ENCODE assay signal across 11 cellular contexts in the genomic region with DNA sequence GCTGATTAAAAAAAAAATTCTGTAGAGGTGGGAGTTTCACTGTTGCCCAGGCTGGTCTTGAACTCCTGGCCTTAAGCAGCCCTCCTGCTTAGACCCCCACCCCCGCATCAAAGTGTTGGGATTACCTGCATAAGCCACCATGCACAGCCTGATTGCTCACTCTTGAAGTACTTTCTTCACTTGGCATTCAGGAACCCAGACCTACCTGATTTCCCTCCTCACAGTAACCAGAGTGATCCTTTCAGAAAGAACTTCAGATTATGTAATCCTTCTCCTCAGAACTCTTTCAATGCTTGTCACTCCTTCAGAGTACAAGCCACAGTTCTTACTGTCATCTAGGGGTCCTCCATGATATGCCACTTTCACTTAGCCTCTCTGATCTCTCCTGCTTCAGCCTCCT. TPM values are rescaled to one million over a fixed set of nuclear protein-coding genes. Genes with fewer than 3 reads are reported as not detected.
DNase-seq lines count a peak whose midpoint lies in the region; ATAC-seq and TF ChIP-seq lines count a peak whose summit lies in the region.
"Had no signal": no experiment of that assay in that cellular context is flagged by ENCODE, and none has a peak within 500 bp of the region (broad histone marks: within the 10 kb centered on the region; RNA-seq: fewer than 3 reads in every experiment).

No MANE protein-coding gene starts in this region.

- ATAC-seq in CD4-positive, CD25-positive, alpha-beta regulatory T cell (ENCODE audit: low read depth in 2 of 2), result no peak
- ATAC-seq in activated CD8-positive, alpha-beta T cell treated with anti-CD3 and anti-CD28 coated beads for 36 hours, result no peak
- ATAC-seq in left colon, result no peak

- H3K27ac Mint-ChIP-seq in CD4-positive, CD25-positive, alpha-beta regulatory T cell, result peak overlapping the region in 1 of 3 donors; percentile 98
- H3K27ac Mint-ChIP-seq in activated CD8-positive, alpha-beta T cell treated with anti-CD3 and anti-CD28 coated beads for 36 hours, result no peak overlapping the region

- POLR2A ChIA-PET in activated CD8-positive, alpha-beta T cell treated with anti-CD3 and anti-CD28 coated beads for 36 hours (lab: Charles Lee), result interaction anchor here (0.9 kb wide), 1 partner anchor 26 kb away, joined by 3 read pairs; no protein-coding TSS in a partner anchor

- no peaks in the 10 kb centered on the region for H3K36me3 ChIP-seq in CD4-positive, CD25-positive, alpha-beta regulatory T cell (ENCODE audit: control insufficient read depth, insufficient read depth, low read length)
- peaks cover 0 to 8% (median 0%) of the 10 kb centered on the region in 4 donors for H3K36me3 ChIP-seq in stomach

- no peaks in the 10 kb centered on the region for H3K36me3 Mint-ChIP-seq in CD4-positive, CD25-positive, alpha-beta regulatory T cell
- H3K36me3 Mint-ChIP-seq in activated CD8-positive, alpha-beta T cell treated with anti-CD3 and anti-CD28 coated beads for 36 hours (ENCODE audit: low read depth), result no peaks in the 10 kb centered on the region

- peaks cover 0 to 5% (median 0%) of the 10 kb centered on the region in 7 donors for H3K9me3 Mint-ChIP-seq in CD4-positive, CD25-positive, alpha-beta regulatory T cell
- peaks cover 3% of the 10 kb centered on the region for H3K9me3 Mint-ChIP-seq in activated CD8-positive, alpha-beta T cell treated with anti-CD3 and anti-CD28 coated beads for 36 hours

- H3K4me1 ChIP-seq in CD4-positive, CD25-positive, alpha-beta regulatory T cell (ENCODE audit: control insufficient read depth, insufficient read depth, low read length, poor library complexity, severe bottlenecking), result peaks cover 15% of the 10 kb centered on the region
- H3K4me1 ChIP-seq in mononuclear cell (ENCODE audit: insufficient read depth, low read length) (peaks cover 19% of the 10 kb centered on the region), stomach (peaks cover 0 to 18% (median 8%) of the 10 kb centered on the region in 4 donors)

- 85 to 100% (median 94%) methylated on average over 1 of the region's 1 CpG for WGBS in stomach, 5 donors

- no peak for TF ChIP-seq POLR2A in stomach (IDR thresholded peaks at IDR 0.05)

- H3K4me1 Mint-ChIP-seq in CD4-positive, CD25-positive, alpha-beta regulatory T cell, result peaks cover 5 to 21% (median 14%) of the 10 kb centered on the region in 4 donors
- H3K4me1 Mint-ChIP-seq in activated CD8-positive, alpha-beta T cell treated with anti-CD3 and anti-CD28 coated beads for 36 hours (ENCODE audit: low read depth), result peaks cover 14% of the 10 kb centered on the region

- TF ChIP-seq EP300 in stomach (IDR thresholded peaks at IDR 0.05), result no peak

- no peaks in the 10 kb centered on the region for H3K9me3 ChIP-seq in CD4-positive, CD25-positive, alpha-beta regulatory T cell (ENCODE audit: control insufficient read depth in 2 of 2, low read length in 2 of 2)
- H3K9me3 ChIP-seq in mononuclear cell (ENCODE audit: low read depth, low read length) (no peaks in the 10 kb centered on the region), stomach (no peaks in the 10 kb centered on the region)

- CTCF ChIA-PET in activated CD8-positive, alpha-beta T cell treated with anti-CD3 and anti-CD28 coated beads for 36 hours (lab: Charles Lee), result interaction anchor here (1.2 to 2.8 kb wide), 2 partner anchors 9 to 90 kb away, joined by 3 to 14 read pairs; no protein-coding TSS in a partner anchor

- TF ChIP-seq CTCF in GM12865 (IDR thresholded peaks at IDR 0.05; ENCODE audit: insufficient read depth, low read depth, low read length, missing control alignments) (no peak), stomach (IDR thresholded peaks at IDR 0.05) (no peak)
- no peak for TF ChIP-seq CTCF in activated CD8-positive, alpha-beta T cell treated with anti-CD3 and anti-CD28 coated beads for 36 hours (IDR thresholded peaks at IDR 0.05)

- intact Hi-C loops in activated CD8-positive, alpha-beta T cell treated with anti-CD3 and anti-CD28 coated beads for 36 hours (cut with micrococcal nuclease), result no loop called here
- intact Hi-C loops in left colon (cut with DNase I, micrococcal nuclease), result no loop called here
- intact Hi-C loops in stomach (cut with DNase I; ENCODE audit: low total_unique reads), result no loop called here

- in situ Hi-C loops in KBM-7 (cut with MboI; ENCODE audit: low pct_unique_long_range_greater_than_20kb, low sequenced_read_pairs), result no loop called here

- peaks cover 2% of the 10 kb centered on the region for H3K27me3 ChIP-seq in CD4-positive, CD25-positive, alpha-beta regulatory T cell (ENCODE audit: control insufficient read depth, insufficient read depth, low read length)
- H3K27me3 ChIP-seq in mononuclear cell (ENCODE audit: insufficient read depth, low read length), result peaks cover 4% of the 10 kb centered on the region
- no peaks in the 10 kb centered on the region for H3K27me3 ChIP-seq in stomach

- H3K4me3 Mint-ChIP-seq in CD4-positive, CD25-positive, alpha-beta regulatory T cell, result peak overlapping the region; percentile 91 to 99 (median 98)
- H3K4me3 Mint-ChIP-seq in activated CD8-positive, alpha-beta T cell treated with anti-CD3 and anti-CD28 coated beads for 36 hours, result peak overlapping the region; percentile 95

- peaks cover 45% of the 10 kb centered on the region for H3K27me3 Mint-ChIP-seq in CD4-positive, CD25-positive, alpha-beta regulatory T cell
- H3K27me3 Mint-ChIP-seq in activated CD8-positive, alpha-beta T cell treated with anti-CD3 and anti-CD28 coated beads for 36 hours, result peaks cover 7% of the 10 kb centered on the region

- no peak overlapping the region for H3K27ac ChIP-seq in CD4-positive, CD25-positive, alpha-beta regulatory T cell (ENCODE audit: insufficient read depth, low read length, poor library complexity, severe bottlenecking)
- peak overlapping the region in 1 of 5 donors; percentile 94 for H3K27ac ChIP-seq in stomach

- H3K4me3 ChIP-seq in CD4-positive, CD25-positive, alpha-beta regulatory T cell (ENCODE audit: low read depth, low read length), result no peak overlapping the region
- H3K4me3 ChIP-seq in GM12865 (ENCODE audit: low read depth, low read length), result peak overlapping the region; percentile 91
- H3K4me3 ChIP-seq in mononuclear cell (ENCODE audit: low read length), result peak overlapping the region; percentile 85
- no peak overlapping the region for H3K4me3 ChIP-seq in stomach

- DNase-seq in CD4-positive, CD25-positive, alpha-beta regulatory T cell, result no peak
- DNase-seq in GM12865 (ENCODE audit: low read depth) (no peak), left colon (no peak), stomach (no peak), NCI-H2081 (lab: John Stamatoyannopoulos, UW) (no peak), KBM-7 (no peak)
- no peak for DNase-seq in activated CD8-positive, alpha-beta T cell treated with anti-CD3 and anti-CD28 coated beads for 36 hours
- DNase-seq: NCI-H1092 treated with DMSO at 0.1 percent for 48 hours, NCI-H510A, SHP77 had no signal

RNA-seq across cellular contexts. Expression of a gene that starts 1.4 kb away (rescaled TPM):
- total RNA-seq in CD4-positive, CD25-positive, alpha-beta regulatory T cell, result 5.7 TPM
- polyA plus RNA-seq in CD4-positive, CD25-positive, alpha-beta regulatory T cell, result 1 to 10 TPM; 2.3 to 8.3 (median 2.9) TPM
- total RNA-seq in activated CD8-positive, alpha-beta T cell treated with anti-CD3 and anti-CD28 coated beads for 36 hours, result 1 to 10 TPM; 4.3 to 5.9 TPM
- total RNA-seq in mononuclear cell (10.5 TPM), left colon (1 to 10 TPM; 3.2 to 4.0 TPM), stomach (10 to 100 TPM in 3 of 5 donors, 1 to 10 TPM in 1, under 1 TPM in 1; 0.29 to 27.0 (median 11.2) TPM)
- polyA plus RNA-seq in stomach, result 1 to 10 TPM in 1 of 3 donors, under 1 TPM in 2; 0.43 to 5.0 (median 0.56) TPM

Comparison
In these comparisons a context has a peak if more than half of its experiments do, and no peak if none do; other contexts are left out.
1. H3K4me3 ChIP-seq: peak in GM12865 (single experiment) and mononuclear cell (single experiment); none in CD4-positive, CD25-positive, alpha-beta regulatory T cell (single experiment) and stomach (0 of 4).